Comparison of ENCODE assay signal across 21 cellular contexts in genomic region chr12:103712191-103712590, GRCh38.
DNase-seq lines count a peak whose midpoint lies in the region; ATAC-seq and TF ChIP-seq lines count a peak whose summit lies in the region.
"Had no signal": no experiment of that assay in that cellular context is flagged by ENCODE, and none has a peak within 500 bp of the region (broad histone marks: within the 10 kb centered on the region; RNA-seq: fewer than 3 reads in every experiment).

No MANE protein-coding gene starts in this region.

- peaks cover 4% of the 10 kb centered on the region for H3K9me3 Mint-ChIP-seq in mesothelial cell of epicardium

- H3K4me3 Mint-ChIP-seq in mesothelial cell of epicardium: no peak overlapping the region
- H3K4me3 Mint-ChIP-seq: CD14-positive monocyte; CD8-positive, alpha-beta memory T cell had no signal

- no peak overlapping the region for H3K27ac Mint-ChIP-seq in mesothelial cell of epicardium
- H3K27ac Mint-ChIP-seq: CD8-positive, alpha-beta memory T cell had no signal

- no peaks in the 10 kb centered on the region for H3K36me3 Mint-ChIP-seq in mesothelial cell of epicardium
- H3K36me3 Mint-ChIP-seq: CD14-positive monocyte; CD8-positive, alpha-beta memory T cell had no signal

- TF ChIP-seq CTCF in mesothelial cell of epicardium (IDR thresholded peaks at IDR 0.05; ENCODE audit: unreplicated experiment): no peak

- H3K27me3 Mint-ChIP-seq in mesothelial cell of epicardium (ENCODE audit: low read depth): peaks cover 67% of the 10 kb centered on the region

- no peak for ATAC-seq in HG02610 (IDR thresholded peaks at IDR 0.05; ENCODE audit: unreplicated experiment)
- ATAC-seq: K562, PC-3, Right ventricle myocardium inferior had no signal

- H3K4me1 Mint-ChIP-seq in mesothelial cell of epicardium: no peaks in the 10 kb centered on the region
- H3K4me1 Mint-ChIP-seq: CD14-positive monocyte; CD8-positive, alpha-beta memory T cell had no signal

- DNase-seq in NCI-H2171 treated with DMSO at 0.1 percent for 48 hours (lab: John Stamatoyannopoulos, UW): peak; percentile 40
- no peak for DNase-seq in NCI-H2171 (lab: John Stamatoyannopoulos, UW)
- peak; percentile 19 for DNase-seq in RPMI7951 (ENCODE audit: low read depth)
- DNase-seq in midbrain (lab: John Stamatoyannopoulos, UW): peak; percentile 0
- DNase-seq in NCI-H2081 treated with DMSO at 0.1 percent for 48 hours (lab: John Stamatoyannopoulos, UW): no peak
- DNase-seq in mesothelial cell of epicardium (ENCODE audit: low spot score in 2 of 2, unreplicated experiment in 2 of 2): no peak
- DNase-seq in GDM1 (lab: John Stamatoyannopoulos, UW): no peak
- DNase-seq: BE2C; CD8-positive, alpha-beta memory T cell; DMS153; DND-41; MG63; NCI-H1694 treated with DMSO at 0.1 percent for 48 hours; NCI-H526; NCI-H82; NK-92 treated with Interleukin-12 subunit alpha and Interleukin-12 subunit beta, amount 100 ng/mL, for 24 hours; PC-3 had no signal

Comparison
In these comparisons a context has a peak if more than half of its experiments do, and no peak if none do; other contexts are left out.
1. DNase-seq: peak in NCI-H2171 treated with DMSO at 0.1 percent for 48 hours (single experiment), RPMI7951 (single experiment) and midbrain (single experiment); none in NCI-H2171 (single experiment), NCI-H2081 treated with DMSO at 0.1 percent for 48 hours (single experiment), mesothelial cell of epicardium (0 of 2) and GDM1 (single experiment).